ENCODE assay signal across 28 cellular contexts in genomic region chr6:13565921-13566320, GRCh38.
"Had no signal": no experiment of that assay in that cellular context is flagged by ENCODE, and none has a peak within 500 bp of the region (broad histone marks: within the 10 kb centered on the region; RNA-seq: fewer than 3 reads in every experiment).

No MANE protein-coding gene starts in this region.

- H3K4me1 ChIP-seq: neural progenitor cell, parathyroid adenoma, psoas muscle, testis, tibial artery, transverse colon, uterus had no signal

- H3K4me3 ChIP-seq: neural progenitor cell, ovary, psoas muscle, skin epidermis, smooth muscle cell, spleen, suprapubic skin, testis, tibial artery, transverse colon, upper lobe of right lung, uterus had no signal

- H3K36me3 ChIP-seq: neural progenitor cell, ovary, spleen, suprapubic skin, tibial artery, transverse colon, upper lobe of right lung, uterus had no signal

- H3K27ac ChIP-seq: neural progenitor cell, ovary, parathyroid adenoma, psoas muscle, skin epidermis, spleen, suprapubic skin, testis, tibial artery, transverse colon, upper lobe of right lung, uterus had no signal

- ATAC-seq: natural killer cell; psoas muscle; right cardiac atrium; sciatic nerve; stimulated activated memory B cell treated with anti-CD40 and anti-IgM and Interleukin-4, amounts not matched to agents 10 μg/mL and 1 μg/mL and 100 μg/mL, for 72 hours; stimulated activated naive CD8-positive, alpha-beta T cell treated with anti-CD3 and anti-CD28 coated beads, Interleukin-15, amount 100 ng/mL, for 72 hours; stimulated activated naive CD8-positive, alpha-beta T cell treated with anti-CD3 and anti-CD28 coated beads, Interleukin-15, Interleukin-2, amounts not matched to agents 100 U/mL and 50 U/mL, for 24 hours; upper lobe of right lung had no signal

- H3K4me2 ChIP-seq: neural progenitor cell, smooth muscle cell had no signal

- DNase-seq: natural killer cell; occipital lobe; ovary; posterior cingulate gyrus; psoas muscle; right cardiac atrium; spleen; stimulated activated CD4-positive, alpha-beta T cell treated with anti-CD3 and anti-CD28 coated beads, Interleukin-12 subunit alpha, Interleukin-12 subunit beta, amount 100 ng/mL, for 4 hours; stimulated activated CD4-positive, alpha-beta T cell treated with anti-CD3 and anti-CD28 coated beads, Interleukin-1b, Interleukin-23, amount 100 ng/mL, for 48 hours; stimulated activated CD4-positive, alpha-beta T cell treated with anti-CD3 and anti-CD28 coated beads, Interleukin-4, amount 100 ng/mL, for 1 hour; stimulated activated CD4-positive, alpha-beta T cell treated with anti-CD3 and anti-CD28 coated beads, Interleukin-4, amount 100 ng/mL, for 4 hours; stimulated activated CD8-positive, alpha-beta memory T cell treated with anti-CD3 and anti-CD28 coated beads, Interleukin-4, amount 100 ng/mL, for 48 hours; stimulated activated naive CD4-positive, alpha-beta T cell; stimulated activated naive CD8-positive, alpha-beta T cell treated with anti-CD3 and anti-CD28 coated beads, Interleukin-15, amount 100 ng/mL, for 72 hours; stimulated activated naive CD8-positive, alpha-beta T cell treated with anti-CD3 and anti-CD28 coated beads, Interleukin-15, Interleukin-2, amounts not matched to agents 100 U/mL and 50 U/mL, for 24 hours; substantia nigra; testis; tibial artery; transverse colon; upper lobe of right lung; uterus had no signal

- H3K9ac ChIP-seq: neural progenitor cell, parathyroid adenoma had no signal

- H3K27me3 ChIP-seq: neural progenitor cell, ovary, spleen, suprapubic skin, testis, upper lobe of right lung, uterus had no signal

- H3K9me3 ChIP-seq: ovary, psoas muscle, spleen, suprapubic skin, testis, tibial artery, transverse colon, upper lobe of right lung, uterus had no signal

- H3K79me2 ChIP-seq: parathyroid adenoma had no signal

- H2AFZ ChIP-seq: neural progenitor cell, parathyroid adenoma had no signal
